ENCODE assay signal across 11 cellular contexts in genomic region chr12:121036810-121037326, GRCh38. TPM values are rescaled to one million over a fixed set of nuclear protein-coding genes. Genes with fewer than 3 reads are reported as not detected.
A peak's percentile ranks its signal among the peaks of the same experiment; 100 is the strongest.
DNase-seq lines count a peak whose midpoint lies in the region; ATAC-seq lines count a peak whose summit lies in the region.
"Had no signal": no experiment of that assay in that cellular context is flagged by ENCODE, and none has a peak within 500 bp of the region (broad histone marks: within the 10 kb centered on the region; RNA-seq: fewer than 3 reads in every experiment).

No MANE protein-coding gene starts in this region.

- H3K4me3 Mint-ChIP-seq in activated CD4-positive, alpha-beta T cell treated with anti-CD3 and anti-CD28 coated beads, Interleukin-2, amount 10 ng/mL, durations not matched to agents 7 days and 5 days = peak overlapping the region; percentile 98

- no peaks in the 10 kb centered on the region for H3K27me3 ChIP-seq in effector memory CD4-positive, alpha-beta T cell (replicated peaks; ENCODE audit: control insufficient read depth, insufficient read depth, low read length, poor library complexity, severe bottlenecking)
- H3K27me3 ChIP-seq: upper lobe of left lung had no signal

- peaks cover 33% of the 10 kb centered on the region for H3K4me1 ChIP-seq in effector memory CD4-positive, alpha-beta T cell (ENCODE audit: control insufficient read depth, insufficient read depth, low read length, poor library complexity, severe bottlenecking)

- peaks cover 1% of the 10 kb centered on the region for H3K27me3 Mint-ChIP-seq in activated CD4-positive, alpha-beta T cell treated with anti-CD3 and anti-CD28 coated beads, Interleukin-2, amount 10 ng/mL, durations not matched to agents 7 days and 5 days

- peaks cover 5% of the 10 kb centered on the region for H3K9me3 Mint-ChIP-seq in activated CD4-positive, alpha-beta T cell treated with anti-CD3 and anti-CD28 coated beads, Interleukin-2, amount 10 ng/mL, durations not matched to agents 7 days and 5 days

- H3K4me3 ChIP-seq in effector memory CD4-positive, alpha-beta T cell (ENCODE audit: insufficient read depth, low read depth, low read length, poor library complexity, severe bottlenecking) = no peak overlapping the region

- POLR2A ChIA-PET in activated CD4-positive, alpha-beta T cell treated with anti-CD3 and anti-CD28 coated beads, Interleukin-2, amount 10 ng/mL, durations not matched to agents 7 days and 5 days (lab: Charles Lee) = no interaction called here

- CTCF ChIA-PET in activated CD4-positive, alpha-beta T cell treated with anti-CD3 and anti-CD28 coated beads, Interleukin-2, amount 10 ng/mL, durations not matched to agents 7 days and 5 days (lab: Charles Lee) = interaction anchor here (0.8 to 2.6 kb wide), 3 partner anchors 15 to 178 kb away, joined by 3 to 17 read pairs (median 7); no protein-coding TSS in a partner anchor

- DNase-seq in SIG-M5 treated with dmso at 0.1 percent for 504 hours (lab: John Stamatoyannopoulos, UW; ENCODE audit: unreplicated experiment) (peak; percentile 36), SIG-M5 (lab: John Stamatoyannopoulos, UW) (no peak), NCI-H1436 treated with DMSO at 0.1 percent for 48 hours (lab: John Stamatoyannopoulos, UW) (no peak)
- no peak for DNase-seq in activated CD4-positive, alpha-beta T cell treated with anti-CD3 and anti-CD28 coated beads, Interleukin-2, amount 10 ng/mL, durations not matched to agents 7 days and 5 days
- peak in 1 of 3 donors; percentile 13 for DNase-seq in effector memory CD4-positive, alpha-beta T cell
- DNase-seq in stimulated activated CD8-positive, alpha-beta memory T cell treated with anti-CD3 and anti-CD28 coated beads, Interleukin-15, amount 100 ng/mL, for 48 hours (ENCODE audit: low read depth in 2 of 2) = peak; percentile 34 to 35
- DNase-seq: hippocampal formation, NCI-H446 treated with DMSO at 0.1 percent for 48 hours, upper lobe of left lung had no signal

- peaks cover 4% of the 10 kb centered on the region for H3K36me3 ChIP-seq in effector memory CD4-positive, alpha-beta T cell (ENCODE audit: control insufficient read depth, insufficient read depth, low read length)
- H3K36me3 ChIP-seq: upper lobe of left lung had no signal

- peak overlapping the region; percentile 38 for H3K27ac ChIP-seq in effector memory CD4-positive, alpha-beta T cell (ENCODE audit: insufficient read depth, low read length, poor library complexity, severe bottlenecking)
- H3K27ac ChIP-seq: upper lobe of left lung had no signal

- no peak for ATAC-seq in HG03565 (IDR thresholded peaks at IDR 0.05; ENCODE audit: unreplicated experiment)
- ATAC-seq in GM18861 (IDR thresholded peaks at IDR 0.05; ENCODE audit: unreplicated experiment) = no peak

- H3K4me1 Mint-ChIP-seq in activated CD4-positive, alpha-beta T cell treated with anti-CD3 and anti-CD28 coated beads, Interleukin-2, amount 10 ng/mL, durations not matched to agents 7 days and 5 days = peaks cover 64% of the 10 kb centered on the region

- no peaks in the 10 kb centered on the region for H3K9me3 ChIP-seq in effector memory CD4-positive, alpha-beta T cell (ENCODE audit: control insufficient read depth, low read length)
- H3K9me3 ChIP-seq: upper lobe of left lung had no signal

- peak overlapping the region; percentile 94 for H3K27ac Mint-ChIP-seq in activated CD4-positive, alpha-beta T cell treated with anti-CD3 and anti-CD28 coated beads, Interleukin-2, amount 10 ng/mL, durations not matched to agents 7 days and 5 days

- H3K36me3 Mint-ChIP-seq in activated CD4-positive, alpha-beta T cell treated with anti-CD3 and anti-CD28 coated beads, Interleukin-2, amount 10 ng/mL, durations not matched to agents 7 days and 5 days (ENCODE audit: low read depth) = peaks cover 44% of the 10 kb centered on the region

RNA-seq across cellular contexts. Expression of gene OASL, which starts 2.2 kb away (rescaled TPM):
- 10 to 100 TPM; 28.5 to 34.2 TPM for total RNA-seq in activated CD4-positive, alpha-beta T cell treated with anti-CD3 and anti-CD28 coated beads, Interleukin-2, amount 10 ng/mL, durations not matched to agents 7 days and 5 days

RNA-seq across cellular contexts. Expression of gene C12orf43, which starts 20.6 kb away (rescaled TPM):
- 10 to 100 TPM; 17.6 to 20.2 TPM for total RNA-seq in activated CD4-positive, alpha-beta T cell treated with anti-CD3 and anti-CD28 coated beads, Interleukin-2, amount 10 ng/mL, durations not matched to agents 7 days and 5 days

RNA-seq across cellular contexts. Expression of gene HNF1A, which starts 58.5 kb away (rescaled TPM):
- total RNA-seq in activated CD4-positive, alpha-beta T cell treated with anti-CD3 and anti-CD28 coated beads, Interleukin-2, amount 10 ng/mL, durations not matched to agents 7 days and 5 days = not detected

Comparison
In these comparisons a context has a peak if more than half of its experiments do, and no peak if none do; other contexts are left out.
1. DNase-seq: peak in SIG-M5 treated with dmso at 0.1 percent for 504 hours (single experiment) and stimulated activated CD8-positive, alpha-beta memory T cell treated with anti-CD3 and anti-CD28 coated beads, Interleukin-15, amount 100 ng/mL, for 48 hours (2 of 2); none in SIG-M5 (single experiment), activated CD4-positive, alpha-beta T cell treated with anti-CD3 and anti-CD28 coated beads, Interleukin-2, amount 10 ng/mL, durations not matched to agents 7 days and 5 days (single experiment) and NCI-H1436 treated with DMSO at 0.1 percent for 48 hours (single experiment).